8 cellular contexts compared by ENCODE assay signal in the genomic region with DNA sequence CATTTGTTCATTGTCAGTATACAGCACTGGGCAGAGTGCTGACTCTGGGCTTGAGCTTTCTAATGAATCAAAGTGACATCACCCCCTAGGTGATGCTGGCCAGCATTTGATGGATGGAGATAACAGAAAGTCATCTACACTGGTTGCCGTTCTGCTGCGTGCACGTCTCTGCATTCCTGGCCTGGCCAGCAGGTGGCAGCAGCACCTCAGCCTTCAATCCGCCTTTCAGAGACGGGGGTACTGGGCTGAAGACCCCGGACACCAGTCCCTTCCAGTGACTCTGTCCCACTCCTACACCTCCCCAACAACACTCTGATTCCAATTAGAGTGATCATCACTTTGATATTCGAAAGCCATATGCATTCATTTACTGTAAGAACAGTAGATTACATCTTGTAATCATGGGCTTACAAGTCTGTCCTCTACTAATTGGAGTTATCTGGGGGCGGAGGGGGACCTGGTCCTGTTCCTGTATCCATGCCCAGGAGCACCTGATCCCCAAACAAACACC. TPM values are rescaled to one million over a fixed set of nuclear protein-coding genes. Genes with fewer than 3 reads are reported as not detected.
DNase-seq lines count a peak whose midpoint lies in the region; ATAC-seq and TF ChIP-seq lines count a peak whose summit lies in the region.

No MANE protein-coding gene starts in this region.

- H3K27me3 ChIP-seq in ascending aorta (no peaks in the 10 kb centered on the region), iPS DF 6.9 (ENCODE audit: control insufficient read depth, insufficient read depth, low read length) (no peaks in the 10 kb centered on the region)

- peak; percentile 93 to 98 (median 95) for TF ChIP-seq CTCF in ascending aorta (IDR thresholded peaks at IDR 0.05)

- no peaks in the 10 kb centered on the region for H3K9me3 Mint-ChIP-seq in T-helper 2 cell treated with Interferon-gamma antibody and Interleukin-4, amounts not matched to agents 5 μg/mL and 100 μg/mL, for 36 hours

- H3K36me3 Mint-ChIP-seq in T-helper 2 cell treated with Interferon-gamma antibody and Interleukin-4, amounts not matched to agents 5 μg/mL and 100 μg/mL, for 36 hours (ENCODE audit: low read depth), result no peaks in the 10 kb centered on the region

- no peaks in the 10 kb centered on the region for H3K9me3 ChIP-seq in ascending aorta
- H3K9me3 ChIP-seq in iPS DF 6.9 (ENCODE audit: control insufficient read depth, insufficient read depth, low read length), result no peaks in the 10 kb centered on the region

- H3K36me3 ChIP-seq in ascending aorta (no peaks in the 10 kb centered on the region), iPS DF 6.9 (ENCODE audit: control insufficient read depth, insufficient read depth, low read length) (no peaks in the 10 kb centered on the region)

- intact Hi-C loops in ascending aorta (cut with DNase I), result loop anchor here (1.0 to 5.0 kb wide), 2 partner anchors 57 to 115 kb away; a partner anchor contains a TSS

- H3K4me3 ChIP-seq in ascending aorta, result no peak overlapping the region
- no peak overlapping the region for H3K4me3 ChIP-seq in iPS DF 6.9 (ENCODE audit: low read length)

- H3K27ac ChIP-seq in ascending aorta (no peak overlapping the region), iPS DF 6.9 (ENCODE audit: low read length) (no peak overlapping the region)

- TF ChIP-seq EP300 in Ishikawa (IDR thresholded peaks at IDR 0.05; ENCODE audit: borderline replicate concordance), result no peak

- H3K4me1 ChIP-seq in ascending aorta (no peaks in the 10 kb centered on the region), iPS DF 6.9 (ENCODE audit: control insufficient read depth, insufficient read depth, low read length) (0 out of 2 replicates have a peak, but pooled peaks cover 2% of the 10 kb centered on the region)

- H3K4me1 Mint-ChIP-seq in T-helper 2 cell treated with Interferon-gamma antibody and Interleukin-4, amounts not matched to agents 5 μg/mL and 100 μg/mL, for 36 hours (ENCODE audit: low read depth), result no peaks in the 10 kb centered on the region

- TF ChIP-seq RAD21 in Ishikawa (IDR thresholded peaks at IDR 0.05; ENCODE audit: low read depth), result peak; percentile 100

- H3K27me3 Mint-ChIP-seq in T-helper 2 cell treated with Interferon-gamma antibody and Interleukin-4, amounts not matched to agents 5 μg/mL and 100 μg/mL, for 36 hours (ENCODE audit: low read depth), result no peaks in the 10 kb centered on the region

- H3K27ac Mint-ChIP-seq in T-helper 2 cell treated with Interferon-gamma antibody and Interleukin-4, amounts not matched to agents 5 μg/mL and 100 μg/mL, for 36 hours, result no peak overlapping the region

- no peak for ATAC-seq in GM18498 (IDR thresholded peaks at IDR 0.05; ENCODE audit: unreplicated experiment)

- no CpG with 5 or more reads among the region's 8 CpGs for WGBS in iPS DF 6.9 (ENCODE audit: insufficient coverage, insufficient read length)

- no peak overlapping the region for H3K4me3 Mint-ChIP-seq in T-helper 2 cell treated with Interferon-gamma antibody and Interleukin-4, amounts not matched to agents 5 μg/mL and 100 μg/mL, for 36 hours

- DNase-seq in NK-92 treated with Interleukin-12 subunit alpha and Interleukin-12 subunit beta, amount 100 ng/mL, for 24 hours (lab: John Stamatoyannopoulos, UW), result peak; percentile 43
- no peak for DNase-seq in NK-92 (lab: John Stamatoyannopoulos, UW; ENCODE audit: unreplicated experiment)
- peak; percentile 44 for DNase-seq in T-helper 2 cell treated with Interferon-gamma antibody and Interleukin-4, amounts not matched to agents 5 μg/mL and 100 μg/mL, for 36 hours (ENCODE audit: low spot score)
- DNase-seq in ascending aorta (ENCODE audit: low spot score in 2 of 2), result no peak
- DNase-seq in iPS DF 6.9 (ENCODE audit: low read depth, low spot score), result peak; percentile 63
- peak; percentile 60 for DNase-seq in stimulated activated CD4-positive, alpha-beta T cell treated with anti-CD3 and anti-CD28 coated beads, Interleukin-15, amount 100 ng/mL, for 24 hours

TF ChIP-seq in Ishikawa, 13 proteins besides CTCF, POLR2A, EP300 and RAD21:
- TF ChIP-seq CEBPB (IDR thresholded peaks at IDR 0.05), result no peak
- TF ChIP-seq, protein P1, sequence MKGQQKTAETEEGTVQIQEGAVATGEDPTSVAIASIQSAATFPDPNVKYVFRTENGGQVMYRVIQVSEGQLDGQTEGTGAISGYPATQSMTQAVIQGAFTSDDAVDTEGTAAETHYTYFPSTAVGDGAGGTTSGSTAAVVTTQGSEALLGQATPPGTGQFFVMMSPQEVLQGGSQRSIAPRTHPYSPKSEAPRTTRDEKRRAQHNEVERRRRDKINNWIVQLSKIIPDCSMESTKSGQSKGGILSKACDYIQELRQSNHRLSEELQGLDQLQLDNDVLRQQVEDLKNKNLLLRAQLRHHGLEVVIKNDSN (IDR thresholded peaks at IDR 0.05), result no peak
- peak; percentile 80 for TF ChIP-seq TEAD4 (IDR thresholded peaks at IDR 0.05)
- peak; percentile 95 for TF ChIP-seq ZBTB7A (IDR thresholded peaks at IDR 0.05; ENCODE audit: low read depth)
- TF ChIP-seq, protein P2, sequence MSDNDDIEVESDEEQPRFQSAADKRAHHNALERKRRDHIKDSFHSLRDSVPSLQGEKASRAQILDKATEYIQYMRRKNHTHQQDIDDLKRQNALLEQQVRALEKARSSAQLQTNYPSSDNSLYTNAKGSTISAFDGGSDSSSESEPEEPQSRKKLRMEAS (IDR thresholded peaks at IDR 0.05), result 0 out of 2 replicates have a peak, but pooled peaks have one; percentile 14
- TF ChIP-seq, protein P3, sequence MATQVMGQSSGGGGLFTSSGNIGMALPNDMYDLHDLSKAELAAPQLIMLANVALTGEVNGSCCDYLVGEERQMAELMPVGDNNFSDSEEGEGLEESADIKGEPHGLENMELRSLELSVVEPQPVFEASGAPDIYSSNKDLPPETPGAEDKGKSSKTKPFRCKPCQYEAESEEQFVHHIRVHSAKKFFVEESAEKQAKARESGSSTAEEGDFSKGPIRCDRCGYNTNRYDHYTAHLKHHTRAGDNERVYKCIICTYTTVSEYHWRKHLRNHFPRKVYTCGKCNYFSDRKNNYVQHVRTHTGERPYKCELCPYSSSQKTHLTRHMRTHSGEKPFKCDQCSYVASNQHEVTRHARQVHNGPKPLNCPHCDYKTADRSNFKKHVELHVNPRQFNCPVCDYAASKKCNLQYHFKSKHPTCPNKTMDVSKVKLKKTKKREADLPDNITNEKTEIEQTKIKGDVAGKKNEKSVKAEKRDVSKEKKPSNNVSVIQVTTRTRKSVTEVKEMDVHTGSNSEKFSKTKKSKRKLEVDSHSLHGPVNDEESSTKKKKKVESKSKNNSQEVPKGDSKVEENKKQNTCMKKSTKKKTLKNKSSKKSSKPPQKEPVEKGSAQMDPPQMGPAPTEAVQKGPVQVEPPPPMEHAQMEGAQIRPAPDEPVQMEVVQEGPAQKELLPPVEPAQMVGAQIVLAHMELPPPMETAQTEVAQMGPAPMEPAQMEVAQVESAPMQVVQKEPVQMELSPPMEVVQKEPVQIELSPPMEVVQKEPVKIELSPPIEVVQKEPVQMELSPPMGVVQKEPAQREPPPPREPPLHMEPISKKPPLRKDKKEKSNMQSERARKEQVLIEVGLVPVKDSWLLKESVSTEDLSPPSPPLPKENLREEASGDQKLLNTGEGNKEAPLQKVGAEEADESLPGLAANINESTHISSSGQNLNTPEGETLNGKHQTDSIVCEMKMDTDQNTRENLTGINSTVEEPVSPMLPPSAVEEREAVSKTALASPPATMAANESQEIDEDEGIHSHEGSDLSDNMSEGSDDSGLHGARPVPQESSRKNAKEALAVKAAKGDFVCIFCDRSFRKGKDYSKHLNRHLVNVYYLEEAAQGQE (IDR thresholded peaks at IDR 0.05; ENCODE audit: low read depth), result no peak
- TF ChIP-seq TAF1 (IDR thresholded peaks at IDR 0.05; ENCODE audit: low read depth), result 0 out of 2 replicates have a peak, but pooled peaks have one; percentile 32

RNA-seq across cellular contexts. Expression of a gene that starts 6.0 kb away (rescaled TPM):
- total RNA-seq in ascending aorta, result not detected

RNA-seq across cellular contexts. Expression of a gene that starts 56.1 kb away (rescaled TPM):
- total RNA-seq in ascending aorta, result 104 TPM

Comparison
In these comparisons a context has a peak if more than half of its experiments do, and no peak if none do; other contexts are left out.
1. DNase-seq: peak in NK-92 treated with Interleukin-12 subunit alpha and Interleukin-12 subunit beta, amount 100 ng/mL, for 24 hours (single experiment), T-helper 2 cell treated with Interferon-gamma antibody and Interleukin-4, amounts not matched to agents 5 μg/mL and 100 μg/mL, for 36 hours (single experiment), iPS DF 6.9 (single experiment) and stimulated activated CD4-positive, alpha-beta T cell treated with anti-CD3 and anti-CD28 coated beads, Interleukin-15, amount 100 ng/mL, for 24 hours (single experiment); none in NK-92 (single experiment) and ascending aorta (0 of 2).